14 cellular contexts compared by ENCODE assay signal in the genomic region with DNA sequence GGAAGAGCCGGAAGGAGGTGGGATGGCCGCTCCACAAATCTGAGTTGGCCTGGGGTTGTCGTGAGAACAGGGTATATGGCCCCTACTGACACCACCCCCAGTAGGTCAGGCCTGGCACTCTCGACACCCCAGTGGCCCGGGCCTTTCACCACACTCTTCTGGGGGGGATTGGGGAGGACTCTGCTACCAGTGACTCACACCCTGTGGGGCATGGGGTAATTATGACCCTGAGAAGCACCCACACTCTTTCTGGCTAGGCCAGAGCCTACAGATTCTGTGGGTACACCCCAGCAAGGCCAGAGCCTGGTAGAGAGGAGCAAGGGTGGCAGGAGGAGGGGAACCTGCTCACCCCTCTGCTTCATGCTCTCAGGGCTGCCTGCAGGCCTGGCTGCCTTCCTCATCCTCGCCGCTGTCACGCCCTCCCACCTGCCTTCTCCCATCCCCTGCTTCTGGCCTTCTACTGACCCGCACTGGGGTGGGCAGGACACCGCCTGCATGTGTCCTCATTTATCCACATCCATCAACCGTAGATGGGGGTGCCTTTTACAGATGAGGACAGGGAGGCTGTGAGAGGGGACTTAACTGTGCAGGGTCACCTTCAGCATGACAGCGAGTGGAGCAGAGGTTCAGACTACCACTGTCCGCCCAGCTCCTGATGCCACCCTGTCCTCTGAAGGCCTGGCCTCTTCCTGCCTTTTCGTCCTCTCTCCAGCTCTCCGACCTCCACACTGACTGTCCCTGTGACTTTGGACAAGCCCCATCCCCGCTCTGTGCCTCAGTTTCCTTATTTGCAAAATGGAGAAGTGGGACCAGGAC. TPM values are rescaled to one million over a fixed set of nuclear protein-coding genes. Genes with fewer than 3 reads are reported as not detected.
DNase-seq lines count a peak whose midpoint lies in the region; ATAC-seq, FAIRE-seq and TF ChIP-seq lines count a peak whose summit lies in the region.
"Had no signal": no experiment of that assay in that cellular context is flagged by ENCODE, and none has a peak within 500 bp of the region (broad histone marks: within the 10 kb centered on the region; RNA-seq: fewer than 3 reads in every experiment).

No MANE protein-coding gene starts in this region.

- H3K4me2 ChIP-seq in GM12878 (ENCODE audit: control insufficient read depth, insufficient read depth) = peak overlapping the region; percentile 60; the same call in 1 of the 2 replicates

- no peaks in the 10 kb centered on the region for H3K36me3 ChIP-seq in Caco-2 (ENCODE audit: control insufficient read depth, insufficient read depth, low read length)
- H3K36me3 ChIP-seq in GM12878 (ENCODE audit: control insufficient read depth in 2 of 2, insufficient read depth in 2 of 2, low read length in 1 of 2) = 0 out of 4 replicates have a peak, but pooled peaks cover 0 to 2% of the 10 kb centered on the region in 2 experiments
- peaks cover 0 to 33% of the 10 kb centered on the region in 2 donors for H3K36me3 ChIP-seq in gastrocnemius medialis

- TF ChIP-seq CTCF in Caco-2 (IDR thresholded peaks at IDR 0.05; ENCODE audit: insufficient read depth in 1 of 2, low read depth in 1 of 2, low read length in 1 of 2, severe bottlenecking in 1 of 2, unreplicated experiment in 1 of 2) (no peak), GM12878 (IDR thresholded peaks at IDR 0.05 in 2 of 3, conservative IDR thresholded peaks at IDR 0.05 in 1 of 3; ENCODE audit: control insufficient read depth in 2 of 3, extremely low read depth in 1 of 3, insufficient read depth in 1 of 3, low read depth in 3 of 3, low read length in 3 of 3) (no peak), gastrocnemius medialis (IDR thresholded peaks at IDR 0.05 in 4 of 5, conservative IDR thresholded peaks at IDR 0.05 in 1 of 5) (no peak)

- TF ChIP-seq EP300 in GM12878 (IDR thresholded peaks at IDR 0.05; ENCODE audit: borderline replicate concordance in 1 of 2, control insufficient read depth in 1 of 2, low read depth in 2 of 2, low read length in 2 of 2) = no peak

- H3K27me3 Mint-ChIP-seq in Caco-2 (ENCODE audit: insufficient read depth, unreplicated experiment) (no peaks in the 10 kb centered on the region), IgD-negative memory B cell (no peaks in the 10 kb centered on the region)

- H2AFZ ChIP-seq in GM12878 (ENCODE audit: control insufficient read depth, low read depth, low read length) = no peak overlapping the region

- no peak for DNase-seq in Caco-2
- no peak for DNase-seq in GM12878 (ENCODE audit: low read depth, low spot score)
- DNase-seq in gastrocnemius medialis = peak in 1 of 2 donors; percentile 39
- DNase-seq in dedifferentiated amniotic fluid mesenchymal stem cell (ENCODE audit: extremely low spot score) = no peak
- no peak for DNase-seq in NCI-H446 treated with DMSO at 0.1 percent for 48 hours (lab: John Stamatoyannopoulos, UW)
- DNase-seq in activated CD4-positive, CD25-positive, alpha-beta regulatory T cell (lab: John Stamatoyannopoulos, UW) = no peak
- DNase-seq: DMS79 treated with DMSO at 0.1 percent for 48 hours; MM.1S; nucleus accumbens; stimulated activated naive CD4-positive, alpha-beta T cell treated with Interleukin-2 at 50 U/mL for 16 hours had no signal

- H3K9me3 Mint-ChIP-seq in Caco-2 (ENCODE audit: unreplicated experiment) = no peaks in the 10 kb centered on the region
- no peaks in the 10 kb centered on the region for H3K9me3 Mint-ChIP-seq in IgD-negative memory B cell

- no peaks in the 10 kb centered on the region for H4K20me1 ChIP-seq in GM12878 (ENCODE audit: control insufficient read depth, insufficient read depth)

- H3K4me1 Mint-ChIP-seq in Caco-2 (ENCODE audit: low read depth, unreplicated experiment) = peaks cover 14% of the 10 kb centered on the region
- peaks cover 65 to 79% (median 67%) of the 10 kb centered on the region in 3 donors for H3K4me1 Mint-ChIP-seq in IgD-negative memory B cell

- H3K9ac ChIP-seq in GM12878 (ENCODE audit: control insufficient read depth, insufficient read depth, low read length) = peak overlapping the region; percentile 57

- TF ChIP-seq POLR2A in GM12878 (IDR thresholded peaks at IDR 0.05; ENCODE audit: low read depth, low read length) = no peak
- peak in 1 of 2 donors; percentile 8 for TF ChIP-seq POLR2A in gastrocnemius medialis (IDR thresholded peaks at IDR 0.05)

- H3K4me3 Mint-ChIP-seq in Caco-2 (ENCODE audit: unreplicated experiment) (no peak overlapping the region), IgD-negative memory B cell (peak overlapping the region in 3 of 4 donors; percentile 40 to 85 (median 84))

- SMC1A ChIA-PET in GM12878 (lab: Charles Lee; ENCODE audit: uncharacterized antibody, unreplicated experiment) = interaction anchor here (1.1 to 19.5 kb wide), 6 partner anchors 11 to 42 kb away, joined by 3 to 409 read pairs (median 44); a partner anchor contains a TSS

- H3K4me3 ChIP-seq in Caco-2 (ENCODE audit: low read depth, low read length) (no peak overlapping the region), GM12878 (no peak overlapping the region), gastrocnemius medialis (no peak overlapping the region)

- 95% methylated on average over 16 of the region's 16 CpGs for WGBS in GM12878 (ENCODE audit: insufficient coverage, insufficient replicate concordance, low lambda C conversion rate, missing lambda C conversion rate)

- H3K4me1 ChIP-seq in Caco-2 (peaks cover 39% of the 10 kb centered on the region), GM12878 (ENCODE audit: control insufficient read depth, insufficient read depth, low read length) (peaks cover 94% of the 10 kb centered on the region), gastrocnemius medialis (peaks cover 87 to 94% of the 10 kb centered on the region in 2 donors)

- ATAC-seq in GM12878 = no peak
- ATAC-seq in gastrocnemius medialis = no peak

- RAD21 ChIA-PET in GM12878 (lab: Charles Lee; ENCODE audit: unreplicated experiment) = interaction anchor here (0.6 to 15.3 kb wide), 8 partner anchors 11 to 54 kb away, joined by 3 to 324 read pairs (median 4); a partner anchor contains a TSS

- H3K27ac ChIP-seq in GM12878 (ENCODE audit: control insufficient read depth, insufficient read depth) (peak overlapping the region; percentile 90), gastrocnemius medialis (peak overlapping the region; percentile 97 to 100 (median 98))
- H3K27ac ChIP-seq: VCaP had no signal

- POLR2A ChIA-PET in Caco-2 (lab: Charles Lee) = no interaction called here
- POLR2A ChIA-PET in GM12878 (lab: Charles Lee) = interaction anchor here (0.9 to 7.8 kb wide), 12 partner anchors 8 to 43 kb away, joined by 3 to 128 read pairs (median 6); a partner anchor contains a TSS

- no TSS peak for BruUV-seq in Caco-2 (replicated peaks; lab: Mats Ljungman, UMichigan)
- BruUV-seq in GM12878 (replicated peaks; lab: Mats Ljungman, UMichigan) = no TSS peak

- H3K36me3 Mint-ChIP-seq in Caco-2 (ENCODE audit: insufficient read depth, unreplicated experiment) = no peaks in the 10 kb centered on the region
- H3K36me3 Mint-ChIP-seq in IgD-negative memory B cell = peaks cover 5% of the 10 kb centered on the region

- H3K27ac Mint-ChIP-seq in Caco-2 (ENCODE audit: unreplicated experiment) (peak overlapping the region; percentile 39), IgD-negative memory B cell (peak overlapping the region; percentile 31 to 77 (median 61))

- intact Hi-C loops in Caco-2 (cut with micrococcal nuclease; ENCODE audit: unreplicated experiment) (loop anchor here (5.0 kb wide), 1 partner anchor 44 kb away; no protein-coding TSS in a partner anchor), GM12878 (cut with micrococcal nuclease; ENCODE audit: unreplicated experiment) (loop anchor here (2.0 to 5.0 kb wide), 2 partner anchors 19 to 44 kb away; no protein-coding TSS in a partner anchor), gastrocnemius medialis (cut with DNase I; ENCODE audit: low total_unique reads) (loop anchor here (2.0 to 5.0 kb wide), 2 partner anchors 13 to 39 kb away; a partner anchor contains a TSS)

- H3K27me3 ChIP-seq in Caco-2 (replicated peaks; ENCODE audit: control insufficient read depth, insufficient read depth, low read length) = no peaks in the 10 kb centered on the region
- H3K27me3 ChIP-seq in GM12878 (replicated peaks in 1 of 2; ENCODE audit: control insufficient read depth in 2 of 2, insufficient read depth in 2 of 2, low read length in 1 of 2) = no peaks in the 10 kb centered on the region
- H3K27me3 ChIP-seq in gastrocnemius medialis = no peaks in the 10 kb centered on the region

- CTCF ChIA-PET in Caco-2 (lab: Charles Lee) = no interaction called here
- CTCF ChIA-PET in GM12878 (lab: Yijun Ruan, JAX) = interaction anchor here (0.9 to 6.6 kb wide), 11 partner anchors 10 to 174 kb away, joined by 3 to 73 read pairs (median 14); no protein-coding TSS in a partner anchor

- H3K9me3 ChIP-seq in Caco-2 = no peaks in the 10 kb centered on the region
- no peaks in the 10 kb centered on the region for H3K9me3 ChIP-seq in GM12878 (replicated peaks; ENCODE audit: control insufficient read depth, insufficient read depth, low read length)
- H3K9me3 ChIP-seq in gastrocnemius medialis = no peaks in the 10 kb centered on the region

- H3K79me2 ChIP-seq in GM12878 (ENCODE audit: control insufficient read depth, insufficient read depth, low read length) = no peaks in the 10 kb centered on the region; the same call in 1 of the 2 replicates

- no peak for TF ChIP-seq RAD21 in GM12878 (IDR thresholded peaks at IDR 0.05; ENCODE audit: insufficient read depth, low read depth, low read length)

- in situ Hi-C loops in GM12878 (cut with MboI) = loop anchor here (25.0 kb wide), 2 partner anchors 1196 to 1704 kb away; no protein-coding TSS in a partner anchor
- in situ Hi-C loops in gastrocnemius medialis (cut with MboI; ENCODE audit: low sequenced_read_pairs in 4 of 4) = no loop called here

- FAIRE-seq in GM12878 (lab: Jason Lieb, UNC) = no peak
- FAIRE-seq: frontal cortex had no signal

RNA-seq across cellular contexts. Expression of a gene that starts 18.4 kb away (rescaled TPM):
- total RNA-seq in Caco-2 (2022) (0.21 TPM in 1 of 2 replicates, not detected in the other), GM12878 (2014; rRNA removed) (46.4 and 53.5 TPM in 2 replicates), GM12878 (2014; rRNA removed; fragmentation: Illumina TruSeq; extraction: Trizol) (21.5 and 26.9 TPM in 2 replicates), GM12878 (2021) (40.0 and 40.4 TPM in 2 replicates), gastrocnemius medialis (100 to 1,000 TPM; 335 to 819 (median 539) TPM)
- polyA plus RNA-seq in IgD-negative memory B cell (3.8 TPM), GM12878 (2011; rRNA removed) (8.5 and 16.9 TPM in 2 replicates), GM12878 (2014; fragmentation: Illumina TruSeq; extraction: Trizol) (12.3 and 21.9 TPM in 2 replicates), GM12878 (2014; fragmentation: Nextera tagmentation; extraction: Ambion mirVana) (1 to 10 TPM; 3.0 to 7.4 TPM), GM12878 (2014; rRNA removed) (50.0 and 54.5 TPM in 2 replicates), GM12878 (2016; fragmentation: Nextera tagmentation; extraction: Ambion mirVana) (10 to 100 TPM; 51.7 to 54.8 TPM)
- total RNA-seq in GM12878 (2013; cell fraction: nucleolus; rRNA removed) = 74.5 and 81.9 TPM in 2 replicates
- polyA plus RNA-seq in GM12878 (2011; ENCODE audit: low read depth) = 18.9 TPM
- polyA plus RNA-seq in GM12878 (2011; cell fraction: cytosol; rRNA removed) = 22.6 and 38.7 TPM in 2 replicates
- 45.6 and 71.8 TPM in 2 replicates for polyA plus RNA-seq in GM12878 (2011; cell fraction: nucleus; rRNA removed)
- 18.6 and 50.6 TPM in 2 replicates for polyA plus RNA-seq in GM12878 (2012)
- 20.3 and 37.3 TPM in 2 replicates for polyA minus RNA-seq in GM12878 (2011; rRNA and poly(A)+ RNA removed)
- polyA minus RNA-seq in GM12878 (2011; cell fraction: cytosol; rRNA and poly(A)+ RNA removed) = 8.8 and 11.7 TPM in 2 replicates
- 26.7 and 36.0 TPM in 2 replicates for polyA minus RNA-seq in GM12878 (2011; cell fraction: nucleus; rRNA and poly(A)+ RNA removed)
- total RNA-seq: dermis microvascular lymphatic vessel endothelial cell had no signal

RNA-seq across cellular contexts. Expression of a gene that starts 30.8 kb away (rescaled TPM):
- total RNA-seq in Caco-2 (2022) (not detected in 2 replicates), GM12878 (2014; rRNA removed) (not detected in 2 replicates), GM12878 (2014; rRNA removed; fragmentation: Illumina TruSeq; extraction: Trizol) (not detected in 2 replicates), GM12878 (2021) (not detected in 2 replicates), gastrocnemius medialis (not detected)
- polyA plus RNA-seq in IgD-negative memory B cell (not detected), GM12878 (2011; rRNA removed) (not detected in 2 replicates), GM12878 (2014; fragmentation: Illumina TruSeq; extraction: Trizol) (not detected in 2 replicates), GM12878 (2014; fragmentation: Nextera tagmentation; extraction: Ambion mirVana) (not detected), GM12878 (2014; rRNA removed) (not detected in 2 replicates), GM12878 (2016; fragmentation: Nextera tagmentation; extraction: Ambion mirVana) (not detected)
- total RNA-seq in GM12878 (2013; cell fraction: nucleolus; rRNA removed) = not detected in 2 replicates
- not detected for polyA plus RNA-seq in GM12878 (2011; ENCODE audit: low read depth)
- not detected in 2 replicates for polyA plus RNA-seq in GM12878 (2011; cell fraction: cytosol; rRNA removed)
- polyA plus RNA-seq in GM12878 (2011; cell fraction: nucleus; rRNA removed) = not detected in 2 replicates
- not detected in 2 replicates for polyA plus RNA-seq in GM12878 (2012)
- polyA minus RNA-seq in GM12878 (2011; rRNA and poly(A)+ RNA removed) = not detected in 2 replicates
- polyA minus RNA-seq in GM12878 (2011; cell fraction: cytosol; rRNA and poly(A)+ RNA removed) = not detected in 2 replicates
- polyA minus RNA-seq in GM12878 (2011; cell fraction: nucleus; rRNA and poly(A)+ RNA removed) = not detected in 2 replicates
- total RNA-seq: dermis microvascular lymphatic vessel endothelial cell had no signal

RNA-seq across cellular contexts. Expression of a gene that starts 39.1 kb away (rescaled TPM):
- total RNA-seq in Caco-2 (2022) (not detected in 2 replicates), GM12878 (2014; rRNA removed) (not detected in 2 replicates), GM12878 (2014; rRNA removed; fragmentation: Illumina TruSeq; extraction: Trizol) (not detected in 2 replicates), GM12878 (2021) (not detected in 2 replicates), gastrocnemius medialis (under 1 TPM in 2 of 4 donors, not detected in 2; 0.56 to 0.61 TPM)
- polyA plus RNA-seq in IgD-negative memory B cell (not detected), GM12878 (2011; rRNA removed) (0.12 and 0.16 TPM in 2 replicates), GM12878 (2014; fragmentation: Illumina TruSeq; extraction: Trizol) (not detected in 2 replicates), GM12878 (2014; fragmentation: Nextera tagmentation; extraction: Ambion mirVana) (not detected), GM12878 (2014; rRNA removed) (not detected in 2 replicates), GM12878 (2016; fragmentation: Nextera tagmentation; extraction: Ambion mirVana) (not detected)
- total RNA-seq in GM12878 (2013; cell fraction: nucleolus; rRNA removed) = 1.2 TPM in 2 replicates
- polyA plus RNA-seq in GM12878 (2011; ENCODE audit: low read depth) = not detected
- 0.04 TPM in 1 of 2 replicates, not detected in the other for polyA plus RNA-seq in GM12878 (2011; cell fraction: cytosol; rRNA removed)
- 0.28 and 0.56 TPM in 2 replicates for polyA plus RNA-seq in GM12878 (2011; cell fraction: nucleus; rRNA removed)
- polyA plus RNA-seq in GM12878 (2012) = 0.17 TPM in 1 of 2 replicates, not detected in the other
- 0.21 TPM in 1 of 2 replicates, not detected in the other for polyA minus RNA-seq in GM12878 (2011; rRNA and poly(A)+ RNA removed)
- polyA minus RNA-seq in GM12878 (2011; cell fraction: cytosol; rRNA and poly(A)+ RNA removed) = not detected in 2 replicates
- 0.24 TPM in 1 of 2 replicates, not detected in the other for polyA minus RNA-seq in GM12878 (2011; cell fraction: nucleus; rRNA and poly(A)+ RNA removed)
- total RNA-seq: dermis microvascular lymphatic vessel endothelial cell, frontal cortex had no signal

Comparison
In these comparisons a context has a peak if more than half of its experiments do, and no peak if none do; other contexts are left out.
1. RNA of a gene that starts 18.4 kb away (total RNA-seq): 335 to 819 TPM in gastrocnemius medialis and 21.5 to 81.9 TPM in GM12878; 0.21 TPM in Caco-2; every median in the first group is over 10 times any median in the second.